Comparison of ENCODE assay signal across 1 cellular context in the genomic region with DNA sequence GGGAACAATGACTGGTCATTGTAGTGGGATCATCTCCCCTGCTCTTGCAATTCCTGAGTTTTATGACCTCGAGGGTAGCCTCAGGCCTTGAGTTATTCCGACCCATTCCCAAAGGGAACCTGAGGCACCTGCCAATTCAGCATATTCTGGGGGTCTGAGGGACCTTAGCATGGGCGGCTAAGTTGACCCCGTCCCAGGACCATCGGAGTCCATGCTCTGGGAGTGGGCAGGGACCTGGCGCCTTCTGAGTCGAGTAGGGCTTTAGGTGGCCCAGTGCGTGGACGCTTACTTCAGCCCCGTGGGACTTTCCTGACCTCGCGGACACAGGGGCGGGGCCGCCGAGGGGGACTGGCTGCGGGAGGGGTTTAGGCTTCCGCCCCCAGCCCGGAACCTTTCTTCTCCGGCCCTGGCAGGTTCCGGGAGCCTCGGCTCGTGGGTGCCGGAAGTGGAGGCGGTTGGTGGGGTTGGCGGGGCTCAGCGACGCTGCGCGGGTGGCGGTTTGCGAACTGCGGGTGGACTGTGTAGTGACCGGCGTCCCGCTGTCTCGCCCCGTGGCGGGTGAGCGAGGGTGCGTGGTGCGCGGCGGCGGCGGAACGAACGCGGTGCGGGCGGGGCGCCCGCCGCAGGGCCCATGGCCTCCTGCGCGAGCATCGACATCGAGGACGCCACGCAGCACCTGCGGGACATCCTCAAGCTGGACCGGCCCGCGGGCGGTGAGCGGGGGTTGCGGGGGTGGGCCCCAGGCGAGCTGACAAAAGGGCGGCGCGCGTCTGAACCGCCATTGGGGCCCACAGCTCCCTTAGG.
A peak's percentile ranks its signal among the peaks of the same experiment; 100 is the strongest.
TF ChIP-seq lines count a peak whose summit lies in the region.

EDC4 (plus strand) TSS at position 422 of the 804 bp plus-strand sequence; CDS start at position 632, 210 bp downstream.

TF ChIP-seq in K562, 482 proteins besides CTCF, POLR2A, EP300 and RAD21 (continued from another document and continues in another):
- TF ChIP-seq, protein P1, sequence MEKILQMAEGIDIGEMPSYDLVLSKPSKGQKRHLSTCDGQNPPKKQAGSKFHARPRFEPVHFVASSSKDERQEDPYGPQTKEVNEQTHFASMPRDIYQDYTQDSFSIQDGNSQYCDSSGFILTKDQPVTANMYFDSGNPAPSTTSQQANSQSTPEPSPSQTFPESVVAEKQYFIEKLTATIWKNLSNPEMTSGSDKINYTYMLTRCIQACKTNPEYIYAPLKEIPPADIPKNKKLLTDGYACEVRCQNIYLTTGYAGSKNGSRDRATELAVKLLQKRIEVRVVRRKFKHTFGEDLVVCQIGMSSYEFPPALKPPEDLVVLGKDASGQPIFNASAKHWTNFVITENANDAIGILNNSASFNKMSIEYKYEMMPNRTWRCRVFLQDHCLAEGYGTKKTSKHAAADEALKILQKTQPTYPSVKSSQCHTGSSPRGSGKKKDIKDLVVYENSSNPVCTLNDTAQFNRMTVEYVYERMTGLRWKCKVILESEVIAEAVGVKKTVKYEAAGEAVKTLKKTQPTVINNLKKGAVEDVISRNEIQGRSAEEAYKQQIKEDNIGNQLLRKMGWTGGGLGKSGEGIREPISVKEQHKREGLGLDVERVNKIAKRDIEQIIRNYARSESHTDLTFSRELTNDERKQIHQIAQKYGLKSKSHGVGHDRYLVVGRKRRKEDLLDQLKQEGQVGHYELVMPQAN (IDR thresholded peaks at IDR 0.05; ENCODE audit: borderline replicate concordance) = 0 out of 2 replicates have a peak, but pooled peaks have one; percentile 33
- TF ChIP-seq CBX1 (IDR thresholded peaks at IDR 0.05; ENCODE audit: low read depth) (peak; percentile 67; the same call in 1 of the 2 replicates), RBM39 (optimal IDR thresholded peaks at IDR 0.05; ENCODE audit: low read depth, low read length) (no peak), TEAD2 (tag; IDR thresholded peaks at IDR 0.05) (no peak), PRDM10 (IDR thresholded peaks at IDR 0.05; ENCODE audit: partially characterized antibody) (no peak), HNRNPL (IDR thresholded peaks at IDR 0.05; ENCODE audit: low read depth, low read length) (no peak), PKNOX1 (IDR thresholded peaks at IDR 0.05) (peak; percentile 47; the same call in 1 of the 2 replicates), E2F4 (CRISPR knock-in tag; IDR thresholded peaks at IDR 0.05; ENCODE audit: low read depth) (no peak), PTBP1 (IDR thresholded peaks at IDR 0.05; ENCODE audit: low read depth, low read length) (0 out of 2 replicates have a peak, but pooled peaks have one; percentile 27), ZNF695 (CRISPR knock-in tag; IDR thresholded peaks at IDR 0.05) (no peak), ZNF766 (CRISPR knock-in tag; conservative IDR thresholded peaks at IDR 0.05) (0 out of 2 replicates have a peak, but pooled peaks have one; percentile 59), HMG20B (CRISPR knock-in tag; IDR thresholded peaks at IDR 0.05) (no peak), ZNF518B (CRISPR knock-in tag; IDR thresholded peaks at IDR 0.05) (no peak), RUNX1 (IDR thresholded peaks at IDR 0.05; ENCODE audit: low read depth) (no peak), ZNF696 (CRISPR knock-in tag; conservative IDR thresholded peaks at IDR 0.05) (no peak), POU5F1 (IDR thresholded peaks at IDR 0.05; ENCODE audit: borderline replicate concordance, low read depth, low read length, partially characterized antibody) (no peak), ZC3H4 (CRISPR knock-in tag; IDR thresholded peaks at IDR 0.05; ENCODE audit: borderline replicate concordance) (0 out of 2 replicates have a peak, but pooled peaks have one; percentile 80), ZFP30 (CRISPR knock-in tag; IDR thresholded peaks at IDR 0.05; ENCODE audit: borderline replicate concordance) (no peak), ZNF277 (CRISPR knock-in tag; IDR thresholded peaks at IDR 0.05; ENCODE audit: borderline replicate concordance) (no peak), ZBTB1 (CRISPR knock-in tag; IDR thresholded peaks at IDR 0.05; ENCODE audit: borderline replicate concordance, low read depth) (peak; percentile 65), ZNF431 (CRISPR knock-in tag; IDR thresholded peaks at IDR 0.05) (no peak)
- TF ChIP-seq, protein P2, sequence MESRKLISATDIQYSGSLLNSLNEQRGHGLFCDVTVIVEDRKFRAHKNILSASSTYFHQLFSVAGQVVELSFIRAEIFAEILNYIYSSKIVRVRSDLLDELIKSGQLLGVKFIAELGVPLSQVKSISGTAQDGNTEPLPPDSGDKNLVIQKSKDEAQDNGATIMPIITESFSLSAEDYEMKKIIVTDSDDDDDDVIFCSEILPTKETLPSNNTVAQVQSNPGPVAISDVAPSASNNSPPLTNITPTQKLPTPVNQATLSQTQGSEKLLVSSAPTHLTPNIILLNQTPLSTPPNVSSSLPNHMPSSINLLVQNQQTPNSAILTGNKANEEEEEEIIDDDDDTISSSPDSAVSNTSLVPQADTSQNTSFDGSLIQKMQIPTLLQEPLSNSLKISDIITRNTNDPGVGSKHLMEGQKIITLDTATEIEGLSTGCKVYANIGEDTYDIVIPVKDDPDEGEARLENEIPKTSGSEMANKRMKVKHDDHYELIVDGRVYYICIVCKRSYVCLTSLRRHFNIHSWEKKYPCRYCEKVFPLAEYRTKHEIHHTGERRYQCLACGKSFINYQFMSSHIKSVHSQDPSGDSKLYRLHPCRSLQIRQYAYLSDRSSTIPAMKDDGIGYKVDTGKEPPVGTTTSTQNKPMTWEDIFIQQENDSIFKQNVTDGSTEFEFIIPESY (CRISPR knock-in tag; IDR thresholded peaks at IDR 0.05) = peak; percentile 81
- TF ChIP-seq, protein P3, sequence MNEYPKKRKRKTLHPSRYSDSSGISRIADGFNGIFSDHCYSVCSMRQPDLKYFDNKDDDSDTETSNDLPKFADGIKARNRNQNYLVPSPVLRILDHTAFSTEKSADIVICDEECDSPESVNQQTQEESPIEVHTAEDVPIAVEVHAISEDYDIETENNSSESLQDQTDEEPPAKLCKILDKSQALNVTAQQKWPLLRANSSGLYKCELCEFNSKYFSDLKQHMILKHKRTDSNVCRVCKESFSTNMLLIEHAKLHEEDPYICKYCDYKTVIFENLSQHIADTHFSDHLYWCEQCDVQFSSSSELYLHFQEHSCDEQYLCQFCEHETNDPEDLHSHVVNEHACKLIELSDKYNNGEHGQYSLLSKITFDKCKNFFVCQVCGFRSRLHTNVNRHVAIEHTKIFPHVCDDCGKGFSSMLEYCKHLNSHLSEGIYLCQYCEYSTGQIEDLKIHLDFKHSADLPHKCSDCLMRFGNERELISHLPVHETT (CRISPR knock-in tag; conservative IDR thresholded peaks at IDR 0.05 in 1 of 2, IDR thresholded peaks at IDR 0.05 in 1 of 2) = peak; percentile 46 to 72; a peak in 1 of 4 replicates
- TF ChIP-seq, protein P4, sequence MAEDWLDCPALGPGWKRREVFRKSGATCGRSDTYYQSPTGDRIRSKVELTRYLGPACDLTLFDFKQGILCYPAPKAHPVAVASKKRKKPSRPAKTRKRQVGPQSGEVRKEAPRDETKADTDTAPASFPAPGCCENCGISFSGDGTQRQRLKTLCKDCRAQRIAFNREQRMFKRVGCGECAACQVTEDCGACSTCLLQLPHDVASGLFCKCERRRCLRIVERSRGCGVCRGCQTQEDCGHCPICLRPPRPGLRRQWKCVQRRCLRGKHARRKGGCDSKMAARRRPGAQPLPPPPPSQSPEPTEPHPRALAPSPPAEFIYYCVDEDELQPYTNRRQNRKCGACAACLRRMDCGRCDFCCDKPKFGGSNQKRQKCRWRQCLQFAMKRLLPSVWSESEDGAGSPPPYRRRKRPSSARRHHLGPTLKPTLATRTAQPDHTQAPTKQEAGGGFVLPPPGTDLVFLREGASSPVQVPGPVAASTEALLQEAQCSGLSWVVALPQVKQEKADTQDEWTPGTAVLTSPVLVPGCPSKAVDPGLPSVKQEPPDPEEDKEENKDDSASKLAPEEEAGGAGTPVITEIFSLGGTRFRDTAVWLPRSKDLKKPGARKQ (CRISPR knock-in tag; IDR thresholded peaks at IDR 0.05) = no peak
- TF ChIP-seq, protein P5, sequence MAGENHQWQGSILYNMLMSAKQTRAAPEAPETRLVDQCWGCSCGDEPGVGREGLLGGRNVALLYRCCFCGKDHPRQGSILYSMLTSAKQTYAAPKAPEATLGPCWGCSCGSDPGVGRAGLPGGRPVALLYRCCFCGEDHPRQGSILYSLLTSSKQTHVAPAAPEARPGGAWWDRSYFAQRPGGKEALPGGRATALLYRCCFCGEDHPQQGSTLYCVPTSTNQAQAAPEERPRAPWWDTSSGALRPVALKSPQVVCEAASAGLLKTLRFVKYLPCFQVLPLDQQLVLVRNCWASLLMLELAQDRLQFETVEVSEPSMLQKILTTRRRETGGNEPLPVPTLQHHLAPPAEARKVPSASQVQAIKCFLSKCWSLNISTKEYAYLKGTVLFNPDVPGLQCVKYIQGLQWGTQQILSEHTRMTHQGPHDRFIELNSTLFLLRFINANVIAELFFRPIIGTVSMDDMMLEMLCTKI (IDR thresholded peaks at IDR 0.05; ENCODE audit: partially characterized antibody) = no peak
- TF ChIP-seq, protein P6, sequence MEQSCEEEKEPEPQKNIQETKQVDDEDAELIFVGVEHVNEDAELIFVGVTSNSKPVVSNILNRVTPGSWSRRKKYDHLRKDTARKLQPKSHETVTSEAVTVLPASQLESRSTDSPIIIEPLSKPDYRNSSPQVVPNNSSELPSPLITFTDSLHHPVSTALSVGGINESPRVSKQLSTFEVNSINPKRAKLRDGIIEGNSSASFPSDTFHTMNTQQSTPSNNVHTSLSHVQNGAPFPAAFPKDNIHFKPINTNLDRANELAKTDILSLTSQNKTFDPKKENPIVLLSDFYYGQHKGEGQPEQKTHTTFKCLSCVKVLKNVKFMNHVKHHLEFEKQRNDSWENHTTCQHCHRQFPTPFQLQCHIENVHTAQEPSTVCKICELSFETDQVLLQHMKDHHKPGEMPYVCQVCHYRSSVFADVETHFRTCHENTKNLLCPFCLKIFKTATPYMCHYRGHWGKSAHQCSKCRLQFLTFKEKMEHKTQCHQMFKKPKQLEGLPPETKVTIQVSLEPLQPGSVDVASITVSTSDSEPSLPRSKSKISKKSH (CRISPR knock-in tag; IDR thresholded peaks at IDR 0.05) = no peak
